Comparison of ENCODE assay signal across 10 cellular contexts in genomic region chr1:164748253-164748899, GRCh38.
DNase-seq lines count a peak whose midpoint lies in the region; ATAC-seq and TF ChIP-seq lines count a peak whose summit lies in the region.
"Had no signal": no experiment of that assay in that cellular context is flagged by ENCODE, and none has a peak within 500 bp of the region (broad histone marks: within the 10 kb centered on the region; RNA-seq: fewer than 3 reads in every experiment).

No MANE protein-coding gene starts in this region.

- H3K79me2 ChIP-seq in ACC112 (ENCODE audit: control insufficient read depth, insufficient read depth, low read length, unreplicated experiment) (no peaks in the 10 kb centered on the region), PC-9 (ENCODE audit: low read depth) (peaks cover 12% of the 10 kb centered on the region; the same call in 1 of the 2 replicates)

- peak overlapping the region; percentile 50; the same call in 1 of the 2 replicates for H3K4me3 ChIP-seq in ACC112 (ENCODE audit: low read depth, low read length)
- H3K4me3 ChIP-seq in PC-9 = peak overlapping the region; percentile 9; the same call in 1 of the 2 replicates
- H3K4me3 ChIP-seq in dorsolateral prefrontal cortex = no peak overlapping the region

- peak overlapping the region; percentile 100 for H3K27ac ChIP-seq in ACC112 (ENCODE audit: low read depth, low read length)
- H3K27ac ChIP-seq in PC-9 = peak overlapping the region; percentile 92
- H3K27ac ChIP-seq in dorsolateral prefrontal cortex = peak overlapping the region in 16 of 59 donors; percentile 5 to 73 (median 36)

- H3K27me3 ChIP-seq in ACC112 (ENCODE audit: insufficient read depth, low read length) (no peaks in the 10 kb centered on the region), PC-9 (ENCODE audit: insufficient read depth, low read depth) (no peaks in the 10 kb centered on the region), dorsolateral prefrontal cortex (no peaks in the 10 kb centered on the region)
- H3K27me3 ChIP-seq: BE2C had no signal

- ATAC-seq in GM21737 (IDR thresholded peaks at IDR 0.05; ENCODE audit: unreplicated experiment) = no peak

- H3K36me3 Mint-ChIP-seq in nephron progenitor cell (ENCODE audit: low read depth) = peaks cover 12% of the 10 kb centered on the region

- H3K4me1 Mint-ChIP-seq in nephron progenitor cell = peaks cover 68% of the 10 kb centered on the region

- peak overlapping the region; percentile 63 for H3K4me2 ChIP-seq in PC-9

- no peaks in the 10 kb centered on the region for H3K9me2 ChIP-seq in PC-9 (ENCODE audit: insufficient read depth)

- CTCF ChIA-PET in PC-9 (lab: Charles Lee) = interaction anchor here (0.9 kb wide), 1 partner anchor 88 kb away, joined by 3 read pairs; no protein-coding TSS in a partner anchor

- intact Hi-C loops in PC-9 (cut with micrococcal nuclease; ENCODE audit: unreplicated experiment) (loop anchor here (1.0 to 5.0 kb wide), 7 partner anchors 17 to 116 kb away; no protein-coding TSS in a partner anchor), posterior vena cava (cut with DNase I) (loop anchor here in 1 of 2 donors (5.0 kb wide), 1 partner anchor 1436 kb away; no protein-coding TSS in a partner anchor), dorsolateral prefrontal cortex (cut with DNase I) (no loop called here)

- H3K27me3 Mint-ChIP-seq in nephron progenitor cell (ENCODE audit: low read depth, poor library complexity) = no peaks in the 10 kb centered on the region

- H3K9me3 ChIP-seq in PC-9 (ENCODE audit: insufficient read depth, low read depth) = no peaks in the 10 kb centered on the region
- H3K9me3 ChIP-seq: BE2C had no signal

- DNase-seq in PC-9 (peak; percentile 46 to 97), fibroblast of gingiva (ENCODE audit: low read depth) (peak; percentile 94), nephron progenitor cell (no peak), posterior vena cava (ENCODE audit: low spot score) (no peak), dorsolateral prefrontal cortex (no peak), NCI-H2171 (lab: John Stamatoyannopoulos, UW) (no peak)
- DNase-seq: BE2C, SHP77 treated with DMSO at 0.1 percent for 48 hours had no signal

- H3K4me1 ChIP-seq in ACC112 (ENCODE audit: control insufficient read depth, insufficient read depth, low read length, unreplicated experiment) (peaks cover 59% of the 10 kb centered on the region), PC-9 (replicated peaks; ENCODE audit: insufficient read depth) (peaks cover 69% of the 10 kb centered on the region)
- H3K4me1 ChIP-seq: BE2C had no signal

- POLR2A ChIA-PET in PC-9 (lab: Charles Lee; ENCODE audit: unreplicated experiment) = interaction anchor here (0.5 to 0.8 kb wide), 3 partner anchors 23 to 189 kb away, joined by 3 to 15 read pairs (median 3); partner anchors contain the start of gene PBX1

- H2AFZ ChIP-seq in ACC112 (ENCODE audit: low read length, unreplicated experiment) = peak overlapping the region; percentile 71
- H2AFZ ChIP-seq in PC-9 = no peak overlapping the region

- H4K20me1 ChIP-seq in PC-9 (ENCODE audit: insufficient read depth) = no peaks in the 10 kb centered on the region

- no peak overlapping the region for H3K4me3 Mint-ChIP-seq in nephron progenitor cell

- no TSS peak for BruUV-seq in PC-9 (replicated peaks; lab: Mats Ljungman, UMichigan)

- H3F3A ChIP-seq in PC-9 (ENCODE audit: insufficient read depth, low read depth) = peaks cover 37% of the 10 kb centered on the region

- peak overlapping the region; percentile 81 for H3K27ac Mint-ChIP-seq in nephron progenitor cell

- TF ChIP-seq CTCF in PC-9 (conservative IDR thresholded peaks at IDR 0.05) = no peak
- TF ChIP-seq CTCF in nephron progenitor cell (IDR thresholded peaks at IDR 0.05) = no peak
- no peak for TF ChIP-seq CTCF in dorsolateral prefrontal cortex (IDR thresholded peaks at IDR 0.05 in 54 of 56, conservative IDR thresholded peaks at IDR 0.05 in 2 of 56; ENCODE audit: low read depth in 1 of 56, partially characterized antibody in 56 of 56)

- no peaks in the 10 kb centered on the region for H3K9me3 Mint-ChIP-seq in nephron progenitor cell

- no peaks in the 10 kb centered on the region for H3K36me3 ChIP-seq in ACC112 (ENCODE audit: insufficient read depth, low read length)
- H3K36me3 ChIP-seq in PC-9 (ENCODE audit: low read depth) = no peaks in the 10 kb centered on the region
- H3K36me3 ChIP-seq: BE2C had no signal

Comparison
In these comparisons a context has a peak if more than half of its experiments do, and no peak if none do; other contexts are left out.
1. H3K4me3 ChIP-seq: peak in ACC112 (single experiment) and PC-9 (single experiment); none in dorsolateral prefrontal cortex (0 of 59).
2. DNase-seq: peak in PC-9 (2 of 2) and fibroblast of gingiva (single experiment); none in nephron progenitor cell (single experiment), posterior vena cava (single experiment), dorsolateral prefrontal cortex (0 of 10) and NCI-H2171 (single experiment).